18 cellular contexts compared by ENCODE assay signal in genomic region chr2:66498597-66498910, GRCh38.
"Had no signal": no experiment of that assay in that cellular context is flagged by ENCODE, and none has a peak within 500 bp of the region (broad histone marks: within the 10 kb centered on the region; RNA-seq: fewer than 3 reads in every experiment).

No MANE protein-coding gene starts in this region.

- H3K27ac Mint-ChIP-seq: activated naive CD4-positive, alpha-beta T cell treated with anti-CD3 and anti-CD28 coated beads, Interleukin-2, amount 50 U/mL, for 24 hours; effector memory CD8-positive, alpha-beta T cell; memory B cell; T-cell had no signal

- H3K27me3 Mint-ChIP-seq: central memory CD8-positive, alpha-beta T cell; effector memory CD8-positive, alpha-beta T cell; memory B cell had no signal

- H3K36me3 ChIP-seq: colonic mucosa, spleen, thoracic aorta, WERI-Rb-1 had no signal

- DNase-seq: activated gamma-delta T cell treated with Interleukin-2 at 50 U/mL for 16 hours; activated T-cell treated with anti-CD3 and anti-CD28 coated beads, Interleukin-2, amount 50 U/mL, for 1 hour; aorta; colonic mucosa; dorsolateral prefrontal cortex; effector memory CD8-positive, alpha-beta T cell; hippocampal formation; left cardiac atrium; spleen; stimulated activated CD4-positive, alpha-beta T cell treated with anti-CD3 and anti-CD28 coated beads, Interleukin-4, amount 100 ng/mL, for 24 hours; stimulated activated naive CD4-positive, alpha-beta T cell treated with Interleukin-2 at 50 U/mL for 16 hours; T-cell had no signal

- H3K36me3 Mint-ChIP-seq: activated naive CD4-positive, alpha-beta T cell treated with anti-CD3 and anti-CD28 coated beads, Interleukin-2, amount 50 U/mL, for 24 hours; memory B cell; T-cell had no signal

- H3K27ac ChIP-seq: colonic mucosa, spleen, WERI-Rb-1 had no signal

- H3K4me3 ChIP-seq: colonic mucosa, dorsolateral prefrontal cortex, esophagus muscularis mucosa, spleen, thoracic aorta had no signal

- H3K9me3 Mint-ChIP-seq: activated naive CD4-positive, alpha-beta T cell treated with anti-CD3 and anti-CD28 coated beads, Interleukin-2, amount 50 U/mL, for 24 hours; memory B cell; T-cell had no signal

- ATAC-seq: effector memory CD8-positive, alpha-beta T cell; left cardiac atrium; T-cell had no signal

- H3K4me3 Mint-ChIP-seq: activated naive CD4-positive, alpha-beta T cell treated with anti-CD3 and anti-CD28 coated beads, Interleukin-2, amount 50 U/mL, for 24 hours; central memory CD8-positive, alpha-beta T cell; effector memory CD8-positive, alpha-beta T cell; memory B cell; T-cell had no signal

- H3K4me1 Mint-ChIP-seq: activated naive CD4-positive, alpha-beta T cell treated with anti-CD3 and anti-CD28 coated beads, Interleukin-2, amount 50 U/mL, for 24 hours; central memory CD8-positive, alpha-beta T cell; memory B cell; T-cell had no signal

- H3K9me3 ChIP-seq: colonic mucosa, esophagus muscularis mucosa, spleen, thoracic aorta had no signal
